Comparison of ENCODE assay signal across 16 cellular contexts in genomic region chr16:30079480-30079879, GRCh38.
"Had no signal": no experiment of that assay in that cellular context is flagged by ENCODE, and none has a peak within 500 bp of the region (broad histone marks: within the 10 kb centered on the region; RNA-seq: fewer than 3 reads in every experiment).

No MANE protein-coding gene starts in this region.

- FAIRE-seq: bronchial epithelial cell, urothelium cell line had no signal

- DNase-seq: activated CD4-positive, alpha-beta T cell treated with anti-CD3 and anti-CD28 coated beads, Interleukin-2, amount 50 U/mL, for 48 hours; activated gamma-delta T cell; dermis blood vessel endothelial cell; erythroblast; heart right ventricle; left cardiac atrium; lower lobe of right lung; retina; stimulated activated CD4-positive, alpha-beta T cell treated with anti-CD3 and anti-CD28 coated beads, Interleukin-4, amount 100 ng/mL, for 1 hour; stimulated activated naive CD4-positive, alpha-beta T cell; tibial artery had no signal

- H3K27ac ChIP-seq: ascending aorta, gastroesophageal sphincter, lower lobe of right lung, tibial artery had no signal

- H3K4me3 ChIP-seq: ascending aorta, gastroesophageal sphincter, heart right ventricle, lower lobe of right lung, tibial artery had no signal

- H3K27me3 ChIP-seq: ascending aorta, gastroesophageal sphincter, heart right ventricle, neutrophil, tibial artery had no signal

- ATAC-seq: gastroesophageal sphincter, left cardiac atrium, lower lobe of right lung had no signal

- H3K9me3 ChIP-seq: ascending aorta, gastroesophageal sphincter, heart right ventricle, lower lobe of right lung, neutrophil, tibial artery had no signal
